ENCODE assay signal across 1 cellular context in genomic region chr22:23849009-23850006, GRCh38.
TF ChIP-seq lines count a peak whose summit lies in the region.

No MANE protein-coding gene starts in this region.

TF ChIP-seq in HEK293, 187 proteins besides CTCF, POLR2A, EP300 and RAD21 (continued from another document and continues in another):
- TF ChIP-seq, protein P1, sequence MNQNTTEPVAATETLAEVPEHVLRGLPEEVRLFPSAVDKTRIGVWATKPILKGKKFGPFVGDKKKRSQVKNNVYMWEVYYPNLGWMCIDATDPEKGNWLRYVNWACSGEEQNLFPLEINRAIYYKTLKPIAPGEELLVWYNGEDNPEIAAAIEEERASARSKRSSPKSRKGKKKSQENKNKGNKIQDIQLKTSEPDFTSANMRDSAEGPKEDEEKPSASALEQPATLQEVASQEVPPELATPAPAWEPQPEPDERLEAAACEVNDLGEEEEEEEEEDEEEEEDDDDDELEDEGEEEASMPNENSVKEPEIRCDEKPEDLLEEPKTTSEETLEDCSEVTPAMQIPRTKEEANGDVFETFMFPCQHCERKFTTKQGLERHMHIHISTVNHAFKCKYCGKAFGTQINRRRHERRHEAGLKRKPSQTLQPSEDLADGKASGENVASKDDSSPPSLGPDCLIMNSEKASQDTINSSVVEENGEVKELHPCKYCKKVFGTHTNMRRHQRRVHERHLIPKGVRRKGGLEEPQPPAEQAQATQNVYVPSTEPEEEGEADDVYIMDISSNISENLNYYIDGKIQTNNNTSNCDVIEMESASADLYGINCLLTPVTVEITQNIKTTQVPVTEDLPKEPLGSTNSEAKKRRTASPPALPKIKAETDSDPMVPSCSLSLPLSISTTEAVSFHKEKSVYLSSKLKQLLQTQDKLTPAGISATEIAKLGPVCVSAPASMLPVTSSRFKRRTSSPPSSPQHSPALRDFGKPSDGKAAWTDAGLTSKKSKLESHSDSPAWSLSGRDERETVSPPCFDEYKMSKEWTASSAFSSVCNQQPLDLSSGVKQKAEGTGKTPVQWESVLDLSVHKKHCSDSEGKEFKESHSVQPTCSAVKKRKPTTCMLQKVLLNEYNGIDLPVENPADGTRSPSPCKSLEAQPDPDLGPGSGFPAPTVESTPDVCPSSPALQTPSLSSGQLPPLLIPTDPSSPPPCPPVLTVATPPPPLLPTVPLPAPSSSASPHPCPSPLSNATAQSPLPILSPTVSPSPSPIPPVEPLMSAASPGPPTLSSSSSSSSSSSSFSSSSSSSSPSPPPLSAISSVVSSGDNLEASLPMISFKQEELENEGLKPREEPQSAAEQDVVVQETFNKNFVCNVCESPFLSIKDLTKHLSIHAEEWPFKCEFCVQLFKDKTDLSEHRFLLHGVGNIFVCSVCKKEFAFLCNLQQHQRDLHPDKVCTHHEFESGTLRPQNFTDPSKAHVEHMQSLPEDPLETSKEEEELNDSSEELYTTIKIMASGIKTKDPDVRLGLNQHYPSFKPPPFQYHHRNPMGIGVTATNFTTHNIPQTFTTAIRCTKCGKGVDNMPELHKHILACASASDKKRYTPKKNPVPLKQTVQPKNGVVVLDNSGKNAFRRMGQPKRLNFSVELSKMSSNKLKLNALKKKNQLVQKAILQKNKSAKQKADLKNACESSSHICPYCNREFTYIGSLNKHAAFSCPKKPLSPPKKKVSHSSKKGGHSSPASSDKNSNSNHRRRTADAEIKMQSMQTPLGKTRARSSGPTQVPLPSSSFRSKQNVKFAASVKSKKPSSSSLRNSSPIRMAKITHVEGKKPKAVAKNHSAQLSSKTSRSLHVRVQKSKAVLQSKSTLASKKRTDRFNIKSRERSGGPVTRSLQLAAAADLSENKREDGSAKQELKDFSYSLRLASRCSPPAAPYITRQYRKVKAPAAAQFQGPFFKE (tag by site-specific recombination; IDR thresholded peaks at IDR 0.05; ENCODE audit: borderline replicate concordance), result no peak
- TF ChIP-seq SCRT1 (tag by site-specific recombination; IDR thresholded peaks at IDR 0.05; ENCODE audit: borderline replicate concordance) (no peak), ZNF596 (tag by site-specific recombination; IDR thresholded peaks at IDR 0.05) (no peak), ZSCAN30 (tag by site-specific recombination; IDR thresholded peaks at IDR 0.05) (peak; percentile 63; the same call in 1 of the 2 replicates), ZNF629 (tag by site-specific recombination; IDR thresholded peaks at IDR 0.05) (0 out of 2 replicates have a peak, but pooled peaks have one; percentile 26), ZBTB7A (tag by site-specific recombination; IDR thresholded peaks at IDR 0.05; ENCODE audit: low read depth) (no peak), ZSCAN5A (tag by site-specific recombination; IDR thresholded peaks at IDR 0.05) (no peak), ZNF211 (tag by site-specific recombination; IDR thresholded peaks at IDR 0.05; ENCODE audit: low read depth) (no peak), ZNF223 (tag by site-specific recombination; IDR thresholded peaks at IDR 0.05) (no peak), ZNF133 (tag by site-specific recombination; IDR thresholded peaks at IDR 0.05) (no peak), ZNF510 (tag by site-specific recombination; IDR thresholded peaks at IDR 0.05; ENCODE audit: insufficient replicate concordance) (no peak), ZNF416 (tag by site-specific recombination; IDR thresholded peaks at IDR 0.05) (no peak), ZNF677 (tag by site-specific recombination; IDR thresholded peaks at IDR 0.05) (no peak), KLF7 (tag by site-specific recombination; IDR thresholded peaks at IDR 0.05; ENCODE audit: borderline replicate concordance) (no peak), HOXA7 (CRISPR knock-in tag; IDR thresholded peaks at IDR 0.05; ENCODE audit: borderline replicate concordance) (no peak), ZNF24 (tag by site-specific recombination; IDR thresholded peaks at IDR 0.05) (0 out of 2 replicates have a peak, but pooled peaks have one; percentile 40), ZNF626 (tag by site-specific recombination; IDR thresholded peaks at IDR 0.05) (no peak), ZNF624 (tag by site-specific recombination; IDR thresholded peaks at IDR 0.05) (no peak), REPIN1 (tag by site-specific recombination; IDR thresholded peaks at IDR 0.05; ENCODE audit: low read depth) (no peak), ZBTB21 (tag by site-specific recombination; IDR thresholded peaks at IDR 0.05) (no peak), ZNF658 (tag by site-specific recombination; IDR thresholded peaks at IDR 0.05) (no peak), ZBTB1 (tag by site-specific recombination; IDR thresholded peaks at IDR 0.05) (no peak), SETDB1 (IDR thresholded peaks at IDR 0.05; ENCODE audit: insufficient read length, low read length) (no peak), ZNF354C (tag by site-specific recombination; IDR thresholded peaks at IDR 0.05; ENCODE audit: borderline replicate concordance, low read depth) (no peak), ZNF366 (tag by site-specific recombination; conservative IDR thresholded peaks at IDR 0.05) (no peak), ZNF404 (tag by site-specific recombination; IDR thresholded peaks at IDR 0.05) (no peak), ZNF174 (tag by site-specific recombination; IDR thresholded peaks at IDR 0.05) (no peak), RBAK (tag by site-specific recombination; IDR thresholded peaks at IDR 0.05) (no peak), ZNF423 (tag by site-specific recombination; IDR thresholded peaks at IDR 0.05) (no peak), ZNF23 (tag by site-specific recombination; IDR thresholded peaks at IDR 0.05; ENCODE audit: borderline replicate concordance) (no peak), ZNF621 (tag by site-specific recombination; IDR thresholded peaks at IDR 0.05) (no peak), ZNF426 (tag by site-specific recombination; IDR thresholded peaks at IDR 0.05) (no peak), ZNF548 (tag by site-specific recombination; IDR thresholded peaks at IDR 0.05) (no peak), FEZF1 (tag by site-specific recombination; IDR thresholded peaks at IDR 0.05) (no peak), ZFP37 (tag by site-specific recombination; IDR thresholded peaks at IDR 0.05) (no peak; the same call in 1 of the 2 replicates), ZBTB44 (tag by site-specific recombination; IDR thresholded peaks at IDR 0.05) (no peak), ZNF248 (tag by site-specific recombination; IDR thresholded peaks at IDR 0.05) (no peak), ZNF274 (IDR thresholded peaks at IDR 0.05; ENCODE audit: low read length) (no peak), ZNF274 (tag by site-specific recombination; IDR thresholded peaks at IDR 0.05; ENCODE audit: borderline replicate concordance) (no peak), ZNF747 (tag by site-specific recombination; IDR thresholded peaks at IDR 0.05) (no peak), ZNF311 (tag by site-specific recombination; IDR thresholded peaks at IDR 0.05; ENCODE audit: borderline replicate concordance) (no peak), ZNF600 (tag by site-specific recombination; IDR thresholded peaks at IDR 0.05) (no peak), ZNF266 (tag by site-specific recombination; IDR thresholded peaks at IDR 0.05; ENCODE audit: low read depth) (no peak), GLI4 (tag by site-specific recombination; IDR thresholded peaks at IDR 0.05) (no peak), ZNF623 (tag by site-specific recombination; IDR thresholded peaks at IDR 0.05) (no peak), SALL2 (tag by site-specific recombination; IDR thresholded peaks at IDR 0.05; ENCODE audit: borderline replicate concordance) (no peak), ZNF768 (tag by site-specific recombination; IDR thresholded peaks at IDR 0.05) (no peak), ZBTB11 (tag by site-specific recombination; conservative IDR thresholded peaks at IDR 0.05; ENCODE audit: low read depth) (no peak)
- TF ChIP-seq, protein P2, sequence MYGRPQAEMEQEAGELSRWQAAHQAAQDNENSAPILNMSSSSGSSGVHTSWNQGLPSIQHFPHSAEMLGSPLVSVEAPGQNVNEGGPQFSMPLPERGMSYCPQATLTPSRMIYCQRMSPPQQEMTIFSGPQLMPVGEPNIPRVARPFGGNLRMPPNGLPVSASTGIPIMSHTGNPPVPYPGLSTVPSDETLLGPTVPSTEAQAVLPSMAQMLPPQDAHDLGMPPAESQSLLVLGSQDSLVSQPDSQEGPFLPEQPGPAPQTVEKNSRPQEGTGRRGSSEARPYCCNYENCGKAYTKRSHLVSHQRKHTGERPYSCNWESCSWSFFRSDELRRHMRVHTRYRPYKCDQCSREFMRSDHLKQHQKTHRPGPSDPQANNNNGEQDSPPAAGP (tag by site-specific recombination; IDR thresholded peaks at IDR 0.05), result peak; percentile 83; the same call in 1 of the 2 replicates
- TF ChIP-seq, protein P3, sequence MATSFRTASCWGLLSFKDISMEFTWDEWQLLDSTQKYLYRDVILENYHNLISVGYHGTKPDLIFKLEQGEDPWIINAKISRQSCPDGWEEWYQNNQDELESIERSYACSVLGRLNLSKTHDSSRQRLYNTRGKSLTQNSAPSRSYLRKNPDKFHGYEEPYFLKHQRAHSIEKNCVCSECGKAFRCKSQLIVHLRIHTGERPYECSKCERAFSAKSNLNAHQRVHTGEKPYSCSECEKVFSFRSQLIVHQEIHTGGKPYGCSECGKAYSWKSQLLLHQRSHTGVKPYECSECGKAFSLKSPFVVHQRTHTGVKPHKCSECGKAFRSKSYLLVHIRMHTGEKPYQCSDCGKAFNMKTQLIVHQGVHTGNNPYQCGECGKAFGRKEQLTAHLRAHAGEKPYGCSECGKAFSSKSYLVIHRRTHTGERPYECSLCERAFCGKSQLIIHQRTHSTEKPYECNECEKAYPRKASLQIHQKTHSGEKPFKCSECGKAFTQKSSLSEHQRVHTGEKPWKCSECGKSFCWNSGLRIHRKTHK (tag by site-specific recombination; IDR thresholded peaks at IDR 0.05), result no peak
- TF ChIP-seq, protein P4, sequence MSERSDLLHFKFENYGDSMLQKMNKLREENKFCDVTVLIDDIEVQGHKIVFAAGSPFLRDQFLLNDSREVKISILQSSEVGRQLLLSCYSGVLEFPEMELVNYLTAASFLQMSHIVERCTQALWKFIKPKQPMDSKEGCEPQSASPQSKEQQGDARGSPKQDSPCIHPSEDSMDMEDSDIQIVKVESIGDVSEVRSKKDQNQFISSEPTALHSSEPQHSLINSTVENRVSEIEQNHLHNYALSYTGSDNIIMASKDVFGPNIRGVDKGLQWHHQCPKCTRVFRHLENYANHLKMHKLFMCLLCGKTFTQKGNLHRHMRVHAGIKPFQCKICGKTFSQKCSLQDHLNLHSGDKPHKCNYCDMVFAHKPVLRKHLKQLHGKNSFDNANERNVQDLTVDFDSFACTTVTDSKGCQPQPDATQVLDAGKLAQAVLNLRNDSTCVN (tag by site-specific recombination; optimal IDR thresholded peaks at IDR 0.05), result peak; percentile 33
- TF ChIP-seq, protein P5, sequence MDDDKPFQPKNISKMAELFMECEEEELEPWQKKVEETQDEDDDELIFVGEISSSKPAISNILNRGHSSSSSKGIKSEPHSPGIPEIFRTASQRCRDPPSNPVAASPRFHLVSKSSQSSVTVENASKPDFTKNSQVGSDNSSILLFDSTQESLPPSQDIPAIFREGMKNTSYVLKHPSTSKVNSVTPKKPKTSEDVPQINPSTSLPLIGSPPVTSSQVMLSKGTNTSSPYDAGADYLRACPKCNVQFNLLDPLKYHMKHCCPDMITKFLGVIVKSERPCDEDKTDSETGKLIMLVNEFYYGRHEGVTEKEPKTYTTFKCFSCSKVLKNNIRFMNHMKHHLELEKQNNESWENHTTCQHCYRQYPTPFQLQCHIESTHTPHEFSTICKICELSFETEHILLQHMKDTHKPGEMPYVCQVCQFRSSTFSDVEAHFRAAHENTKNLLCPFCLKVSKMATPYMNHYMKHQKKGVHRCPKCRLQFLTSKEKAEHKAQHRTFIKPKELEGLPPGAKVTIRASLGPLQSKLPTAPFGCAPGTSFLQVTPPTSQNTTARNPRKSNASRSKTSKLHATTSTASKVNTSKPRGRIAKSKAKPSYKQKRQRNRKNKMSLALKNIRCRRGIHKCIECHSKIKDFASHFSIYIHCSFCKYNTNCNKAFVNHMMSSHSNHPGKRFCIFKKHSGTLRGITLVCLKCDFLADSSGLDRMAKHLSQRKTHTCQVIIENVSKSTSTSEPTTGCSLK (tag by site-specific recombination; IDR thresholded peaks at IDR 0.05), result no peak
